In the genomic region with DNA sequence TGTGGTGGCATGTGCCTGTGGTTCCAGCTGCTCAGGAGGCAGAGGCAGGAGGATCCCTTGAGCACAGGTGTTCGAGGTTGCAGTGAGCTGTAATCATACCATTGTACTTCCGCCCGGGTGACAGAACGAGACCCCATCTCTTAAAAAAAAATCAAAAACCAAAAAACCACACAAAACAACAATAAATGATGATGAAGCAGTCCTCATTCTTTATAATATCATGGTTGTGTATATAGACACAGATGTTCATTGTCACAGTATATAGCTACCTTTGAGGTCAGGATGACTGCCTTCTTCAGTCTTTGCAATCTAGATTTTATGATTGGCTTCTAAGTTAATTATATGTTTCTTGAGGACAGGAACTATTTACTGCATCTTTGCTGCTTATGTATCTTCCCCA, we compare ENCODE assay signal across 11 cellular contexts.
"Had no signal": no experiment of that assay in that cellular context is flagged by ENCODE, and none has a peak within 500 bp of the region (broad histone marks: within the 10 kb centered on the region; RNA-seq: fewer than 3 reads in every experiment).

No MANE protein-coding gene starts in this region.

- H3K9me3 Mint-ChIP-seq: T-helper 2 cell treated with Interferon-gamma antibody and Interleukin-4, amounts not matched to agents 5 μg/mL and 100 μg/mL, for 36 hours had no signal

- H3K9me3 ChIP-seq: esophagus squamous epithelium had no signal

- ATAC-seq: activated CD4-positive, CD25-positive, alpha-beta regulatory T cell treated with anti-CD3 and anti-CD28 coated beads, Interleukin-2, amount 50 U/mL, for 24 hours; left cardiac atrium had no signal

- FAIRE-seq: endometrium, urothelium cell line had no signal

- H3K4me3 Mint-ChIP-seq: T-helper 2 cell treated with Interferon-gamma antibody and Interleukin-4, amounts not matched to agents 5 μg/mL and 100 μg/mL, for 36 hours had no signal

- H3K27ac ChIP-seq: cardiac muscle cell, esophagus squamous epithelium had no signal

- H3K4me3 ChIP-seq: cardiac muscle cell, esophagus squamous epithelium had no signal

- DNase-seq: activated CD8-positive, alpha-beta memory T cell treated with anti-CD3 and anti-CD28 coated beads for 24 hours; esophagus squamous epithelium; foreskin fibroblast; left cardiac atrium; stimulated activated CD4-positive, alpha-beta T cell treated with anti-CD3 and anti-CD28 coated beads, Interleukin-4, amount 100 ng/mL, for 1 hour; stimulated activated CD8-positive, alpha-beta memory T cell treated with anti-CD3 and anti-CD28 coated beads, Interleukin-4, amount 100 ng/mL, for 48 hours had no signal

- H3K27me3 ChIP-seq: cardiac muscle cell, esophagus squamous epithelium had no signal

- H3K27ac Mint-ChIP-seq: T-helper 2 cell treated with Interferon-gamma antibody and Interleukin-4, amounts not matched to agents 5 μg/mL and 100 μg/mL, for 36 hours had no signal
